Comparison of ENCODE assay signal across 1 cellular context in genomic region chr10:95657250-95657649, GRCh38.
A peak's percentile ranks its signal among the peaks of the same experiment; 100 is the strongest.
TF ChIP-seq lines count a peak whose summit lies in the region.

No MANE protein-coding gene starts in this region.

TF ChIP-seq in K562, 482 proteins besides CTCF, POLR2A, EP300 and RAD21 (continued from another document):
- no peak for TF ChIP-seq AFF1 (IDR thresholded peaks at IDR 0.05; ENCODE audit: low read depth in 1 of 2, partially characterized antibody in 2 of 2)
- TF ChIP-seq RBM25 (IDR thresholded peaks at IDR 0.05; ENCODE audit: low read depth, low read length, severe bottlenecking), result peak; percentile 56
- TF ChIP-seq HEY1 (CRISPR knock-in tag; IDR thresholded peaks at IDR 0.05; ENCODE audit: borderline replicate concordance), result no peak
- peak; percentile 96 for TF ChIP-seq ZNF121 (CRISPR knock-in tag; conservative IDR thresholded peaks at IDR 0.05)
- TF ChIP-seq SMARCB1 (IDR thresholded peaks at IDR 0.05; ENCODE audit: insufficient read length, low read depth), result no peak
- no peak for TF ChIP-seq TCF3 (CRISPR knock-in tag; IDR thresholded peaks at IDR 0.05)
- TF ChIP-seq BCOR (IDR thresholded peaks at IDR 0.05), result peak; percentile 72
